In genomic region chr11:7706377-7706776, GRCh38 we compare ENCODE assay signal across 7 cellular contexts. TPM values are rescaled to one million over a fixed set of nuclear protein-coding genes. Genes with fewer than 3 reads are reported as not detected.
"Had no signal": no experiment of that assay in that cellular context is flagged by ENCODE, and none has a peak within 500 bp of the region (broad histone marks: within the 10 kb centered on the region; RNA-seq: fewer than 3 reads in every experiment).

Gene OVCH2 (minus strand): TSS chr11:7706477. CDS start chr11:7706394, 83 bp downstream.

- H3K4me3 ChIP-seq: GM12878 had no signal

- DNase-seq: GDM1, GF-D8 had no signal

- FAIRE-seq: G401.6, GM12878, GM12891, GM18507, GM19239 had no signal

- ATAC-seq: GM12878 had no signal

RNA-seq across cellular contexts. Expression of gene OVCH2, which starts in this region (rescaled TPM):
- total RNA-seq: GM12878 had no signal
- polyA plus RNA-seq: GM12878 had no signal
